ENCODE assay signal across 21 cellular contexts in genomic region chr3:126552688-126553283, GRCh38. TPM values are rescaled to one million over a fixed set of nuclear protein-coding genes. Genes with fewer than 3 reads are reported as not detected.
DNase-seq lines count a peak whose midpoint lies in the region; ATAC-seq, FAIRE-seq and TF ChIP-seq lines count a peak whose summit lies in the region.
"Had no signal": no experiment of that assay in that cellular context is flagged by ENCODE, and none has a peak within 500 bp of the region (broad histone marks: within the 10 kb centered on the region; RNA-seq: fewer than 3 reads in every experiment).

No MANE protein-coding gene starts in this region.

- no peaks in the 10 kb centered on the region for H3K36me3 ChIP-seq in right atrium auricular region
- H3K36me3 ChIP-seq in H1 (ENCODE audit: control insufficient read depth in 2 of 4, insufficient read depth in 4 of 4, low read length in 3 of 4): no peaks in the 10 kb centered on the region; a peak in 1 of 8 replicates
- H3K36me3 ChIP-seq in neuronal stem cell (replicated peaks in 1 of 2; ENCODE audit: control insufficient read depth in 2 of 2, insufficient read depth in 2 of 2, low read length in 2 of 2): no peaks in the 10 kb centered on the region
- H3K36me3 ChIP-seq in uterus: no peaks in the 10 kb centered on the region
- H3K36me3 ChIP-seq in smooth muscle cell (ENCODE audit: low read depth): no peaks in the 10 kb centered on the region
- H3K36me3 ChIP-seq: colonic mucosa, prostate gland had no signal

- no peaks in the 10 kb centered on the region for H3K79me1 ChIP-seq in H1 (ENCODE audit: low read depth, low read length)
- H3K79me1 ChIP-seq in neuronal stem cell (ENCODE audit: low read depth, low read length): peaks cover 5% of the 10 kb centered on the region

- H4K20me1 ChIP-seq in H1 (replicated peaks in 1 of 2; ENCODE audit: control insufficient read depth in 1 of 2, insufficient read depth in 2 of 2, low read length in 2 of 2): peaks cover 0 to 5% of the 10 kb centered on the region in 2 experiments
- no peaks in the 10 kb centered on the region for H4K20me1 ChIP-seq in smooth muscle cell (ENCODE audit: low read depth)

- TF ChIP-seq RAD21 in H1 (IDR thresholded peaks at IDR 0.05 in 1 of 2, conservative IDR thresholded peaks at IDR 0.05 in 1 of 2; ENCODE audit: low read depth in 2 of 2, low read length in 2 of 2): no peak

- H2BK20ac ChIP-seq in H1 (ENCODE audit: low read length): peak overlapping the region; percentile 32; the same call in 1 of the 2 replicates

- H3K9ac ChIP-seq in H1 (replicated peaks in 1 of 4; ENCODE audit: extremely low read depth in 1 of 4, low read depth in 3 of 4, low read length in 3 of 4): no peak overlapping the region
- H3K9ac ChIP-seq in neuronal stem cell (ENCODE audit: low read depth, low read length, poor library complexity): peak overlapping the region; percentile 50
- no peak overlapping the region for H3K9ac ChIP-seq in smooth muscle cell (ENCODE audit: low read depth)

- H4K91ac ChIP-seq in H1 (replicated peaks; ENCODE audit: insufficient read length, low read length) (no peak overlapping the region), neuronal stem cell (ENCODE audit: low read depth, low read length, poor library complexity) (peak overlapping the region; percentile 97)

- H3K79me2 ChIP-seq in H1 (ENCODE audit: control insufficient read depth in 1 of 2, insufficient read depth in 2 of 2, low read length in 2 of 2): no peaks in the 10 kb centered on the region
- no peaks in the 10 kb centered on the region for H3K79me2 ChIP-seq in smooth muscle cell (ENCODE audit: low read depth)

- no peak overlapping the region for H3K4ac ChIP-seq in H1 (replicated peaks; ENCODE audit: insufficient read length, low read depth, low read length)
- no peak overlapping the region for H3K4ac ChIP-seq in neuronal stem cell (ENCODE audit: low read length)

- no peak for TF ChIP-seq EP300 in H1 (IDR thresholded peaks at IDR 0.05; ENCODE audit: borderline replicate concordance in 1 of 2, low read depth in 2 of 2, low read length in 2 of 2)

- no peak overlapping the region for H3K27ac ChIP-seq in right atrium auricular region
- H3K27ac ChIP-seq in H1 (ENCODE audit: low read depth, low read length): no peak overlapping the region
- no peak overlapping the region for H3K27ac ChIP-seq in neuronal stem cell (replicated peaks; ENCODE audit: low read length)
- H3K27ac ChIP-seq in uterus: no peak overlapping the region
- H3K27ac ChIP-seq in smooth muscle cell (ENCODE audit: low read depth): no peak overlapping the region
- H3K27ac ChIP-seq: colonic mucosa, epithelial cell of prostate, prostate gland had no signal

- H3K4me3 ChIP-seq in right atrium auricular region (no peak overlapping the region), H1 (ENCODE audit: extremely low read depth in 1 of 4, insufficient read depth in 2 of 4, low read depth in 3 of 4, low read length in 4 of 4) (no peak overlapping the region), neuronal stem cell (ENCODE audit: low read length in 2 of 2) (no peak overlapping the region), uterus (no peak overlapping the region), smooth muscle cell (no peak overlapping the region)
- H3K4me3 ChIP-seq: colonic mucosa, prostate gland had no signal

- no peak for TF ChIP-seq POLR2A in H1 (IDR thresholded peaks at IDR 0.05; ENCODE audit: control extremely low read depth in 1 of 2, low read depth in 2 of 2, low read length in 2 of 2)
- no peak for TF ChIP-seq POLR2A in uterus (IDR thresholded peaks at IDR 0.05)

- H4K5ac ChIP-seq in H1 (ENCODE audit: insufficient read length, low read depth, low read length): no peak overlapping the region

- no peak overlapping the region for H3K4me2 ChIP-seq in H1 (ENCODE audit: insufficient read depth in 1 of 2, low read depth in 2 of 2, low read length in 2 of 2)
- H3K4me2 ChIP-seq in neuronal stem cell (ENCODE audit: insufficient read depth, low read length, poor library complexity, severe bottlenecking): no peak overlapping the region
- H3K4me2 ChIP-seq in smooth muscle cell: no peak overlapping the region

- no peak overlapping the region for H2BK12ac ChIP-seq in H1 (ENCODE audit: low read depth, low read length)
- H2BK12ac ChIP-seq in neuronal stem cell (ENCODE audit: low read length): peak overlapping the region; percentile 80

- H3K23ac ChIP-seq in H1 (ENCODE audit: insufficient read length) (no peak overlapping the region), neuronal stem cell (ENCODE audit: low read depth, low read length, poor library complexity) (peak overlapping the region; percentile 34)

- H2BK120ac ChIP-seq in H1 (replicated peaks; ENCODE audit: low read depth, low read length): no peak overlapping the region
- no peak overlapping the region for H2BK120ac ChIP-seq in neuronal stem cell (ENCODE audit: low read depth, low read length)

- no peaks in the 10 kb centered on the region for H3F3A ChIP-seq in smooth muscle cell (ENCODE audit: low read depth)

- H2AK5ac ChIP-seq in H1 (ENCODE audit: low read depth, low read length): no peak overlapping the region
- peak overlapping the region; percentile 71 for H2AK5ac ChIP-seq in neuronal stem cell (ENCODE audit: low read depth, low read length)

- H3K18ac ChIP-seq in H1 (ENCODE audit: extremely low read depth, low read length): no peak overlapping the region
- H3K18ac ChIP-seq in neuronal stem cell (ENCODE audit: low read length): peak overlapping the region; percentile 71

- no peak overlapping the region for H3K14ac ChIP-seq in H1 (ENCODE audit: insufficient read length)
- peak overlapping the region; percentile 50 for H3K14ac ChIP-seq in neuronal stem cell (ENCODE audit: low read length)

- DNase-seq in right atrium auricular region (ENCODE audit: low spot score) (peak; percentile 34), cardiac septum (ENCODE audit: low spot score) (no peak), H1 (ENCODE audit: low read depth in 1 of 2, low spot score in 2 of 2) (peak in 1 of 2 experiments; percentile 39), neuronal stem cell (ENCODE audit: low spot score) (no peak), uterus (peak; percentile 6 to 8), SIG-M5 (lab: John Stamatoyannopoulos, UW) (no peak), smooth muscle cell (lab: John Stamatoyannopoulos, UW; ENCODE audit: unreplicated experiment) (no peak)
- DNase-seq: activated CD4-positive, CD25-positive, alpha-beta regulatory T cell; activated naive CD4-positive, alpha-beta T cell treated with anti-CD3 and anti-CD28 coated beads for 36 hours; left ventricle myocardium superior; naive B cell; NCI-H1436 treated with DMSO at 0.1 percent for 48 hours; NCI-H345; stimulated activated CD4-positive, alpha-beta T cell treated with anti-CD3 and anti-CD28 coated beads, Interleukin-15, amount 100 ng/mL, for 24 hours had no signal

- CTCF ChIA-PET in H1 (lab: Charles Lee; ENCODE audit: partially characterized antibody): interaction anchor here (0.6 to 2.9 kb wide), 7 partner anchors 10 to 991 kb away, joined by 3 to 12 read pairs (median 3); partner anchors contain the start of gene CHST13

- ATAC-seq in GM21423 (IDR thresholded peaks at IDR 0.05; ENCODE audit: unreplicated experiment): no peak
- ATAC-seq: left ventricle myocardium superior, Right ventricle myocardium inferior, T-helper 17 cell had no signal

- H3K27me3 ChIP-seq in right atrium auricular region (no peaks in the 10 kb centered on the region), H1 (replicated peaks in 1 of 4; ENCODE audit: control insufficient read depth in 3 of 4, extremely low read depth in 1 of 4, insufficient read depth in 3 of 4, low read length in 3 of 4) (no peaks in the 10 kb centered on the region), neuronal stem cell (ENCODE audit: control insufficient read depth in 3 of 3, insufficient read depth in 3 of 3, low read depth in 1 of 3, low read length in 3 of 3) (peaks cover 0 to 10% (median 0%) of the 10 kb centered on the region in 3 experiments), uterus (no peaks in the 10 kb centered on the region), smooth muscle cell (ENCODE audit: low read depth) (no peaks in the 10 kb centered on the region)
- H3K27me3 ChIP-seq: colonic mucosa had no signal

- H3K23me2 ChIP-seq in H1 (ENCODE audit: low read depth, low read length): peaks cover 7% of the 10 kb centered on the region; the same call in 1 of the 2 replicates

- intact Hi-C loops in cardiac septum (cut with DNase I): no loop called here
- intact Hi-C loops in uterus (cut with DNase I; ENCODE audit: low total_unique reads): no loop called here

- WGBS in H1 (ENCODE audit: extremely low coverage in 1 of 2, insufficient coverage in 1 of 2, insufficient read length in 1 of 2, insufficient replicate concordance in 2 of 2, low coverage in 1 of 2, low lambda C conversion rate in 2 of 2, missing lambda C conversion rate in 1 of 2), 2 experiments: 95% methylated on average over 11 of the region's 14 CpGs; no CpG with 5 or more reads in 1 of the 2 experiments
- no CpG with 5 or more reads among the region's 14 CpGs for WGBS in neuronal stem cell (ENCODE audit: extremely low coverage in 2 of 2, insufficient read length in 2 of 2, insufficient replicate concordance in 1 of 2), 2 donors
- 89% methylated on average over 14 of the region's 14 CpGs for WGBS in smooth muscle cell (ENCODE audit: low lambda C conversion rate)

- H2BK5ac ChIP-seq in H1 (ENCODE audit: low read depth, low read length) (no peak overlapping the region), neuronal stem cell (ENCODE audit: low read length) (peak overlapping the region; percentile 19)

- H3K4me1 ChIP-seq in right atrium auricular region (no peaks in the 10 kb centered on the region), H1 (replicated peaks in 1 of 4; ENCODE audit: control insufficient read depth in 3 of 4, insufficient read depth in 4 of 4, low read length in 3 of 4) (peaks cover 0 to 20% (median 10%) of the 10 kb centered on the region in 4 experiments; a peak in 6 of 7 replicates), neuronal stem cell (ENCODE audit: control insufficient read depth in 2 of 2, insufficient read depth in 1 of 2, low read depth in 1 of 2, low read length in 2 of 2) (peaks cover 12 to 21% of the 10 kb centered on the region in 2 donors), uterus (no peaks in the 10 kb centered on the region), smooth muscle cell (ENCODE audit: low read depth) (no peaks in the 10 kb centered on the region)
- H3K4me1 ChIP-seq: colonic mucosa, prostate gland had no signal

- H3K9me3 ChIP-seq in right atrium auricular region: no peaks in the 10 kb centered on the region
- no peaks in the 10 kb centered on the region for H3K9me3 ChIP-seq in H1 (ENCODE audit: insufficient read depth in 2 of 2, low read depth in 1 of 2, low read length in 1 of 2)
- no peaks in the 10 kb centered on the region for H3K9me3 ChIP-seq in neuronal stem cell (replicated peaks in 1 of 2; ENCODE audit: control insufficient read depth in 2 of 2, insufficient read depth in 1 of 2, low read depth in 1 of 2, low read length in 2 of 2)
- no peaks in the 10 kb centered on the region for H3K9me3 ChIP-seq in uterus
- no peaks in the 10 kb centered on the region for H3K9me3 ChIP-seq in smooth muscle cell (replicated peaks; ENCODE audit: low read depth)
- H3K9me3 ChIP-seq: colonic mucosa, prostate gland had no signal

- POLR2A ChIA-PET in H1 (lab: Charles Lee; ENCODE audit: partially characterized antibody): interaction anchor here (1.9 kb wide), 1 partner anchor 9 kb away, joined by 5 read pairs; no protein-coding TSS in a partner anchor

- no peak overlapping the region for H3K56ac ChIP-seq in H1 (replicated peaks; ENCODE audit: insufficient read length, low read depth, low read length)

- H2AFZ ChIP-seq in H1 (ENCODE audit: low read length) (no peak overlapping the region), neuronal stem cell (ENCODE audit: low read length) (no peak overlapping the region), smooth muscle cell (ENCODE audit: low read depth) (no peak overlapping the region)

- H2BK15ac ChIP-seq in H1 (ENCODE audit: low read length): no peak overlapping the region
- no peak overlapping the region for H2BK15ac ChIP-seq in neuronal stem cell (ENCODE audit: low read length)

- no peak for FAIRE-seq in H1 (lab: Jason Lieb, UNC)
- FAIRE-seq: frontal cortex had no signal

- TF ChIP-seq CTCF in right atrium auricular region (IDR thresholded peaks at IDR 0.05) (no peak), H1 (IDR thresholded peaks at IDR 0.05; ENCODE audit: control extremely low read depth in 1 of 3, insufficient read depth in 1 of 3, low read depth in 1 of 3, low read length in 3 of 3) (no peak), uterus (IDR thresholded peaks at IDR 0.05) (no peak), smooth muscle cell (IDR thresholded peaks at IDR 0.05; ENCODE audit: borderline replicate concordance, insufficient read depth, poor library complexity, severe bottlenecking) (no peak)

- H4K8ac ChIP-seq in H1 (ENCODE audit: extremely low read depth, insufficient read depth, low read length): no peak overlapping the region; the same call in 1 of the 2 replicates
- H4K8ac ChIP-seq in neuronal stem cell (ENCODE audit: low read depth, low read length): no peak overlapping the region

RNA-seq across cellular contexts. Expression of gene C3orf22, which starts 5.9 kb away (rescaled TPM):
- total RNA-seq in right atrium auricular region (not detected), cardiac septum (not detected), uterus (not detected), smooth muscle cell (not detected in 2 replicates)
- not detected in 2 replicates for total RNA-seq in H1 (2021; fragmentation: NEBNext Ultra II Directional; extraction: Animal tissue kit (Norgen Biotek cat#: 25700))
- polyA plus RNA-seq in H1 (2011; rRNA removed) (not detected in 2 replicates), smooth muscle cell (not detected in 2 replicates)
- polyA plus RNA-seq in H1 (2011; cell fraction: cytosol; rRNA removed): not detected
- polyA plus RNA-seq in H1 (2011; cell fraction: nucleus; rRNA removed): not detected
- not detected in 4 replicates for polyA plus RNA-seq in H1 (2012, experiment 1 of 2)
- not detected for polyA plus RNA-seq in H1 (2012, experiment 2 of 2)
- not detected for polyA plus RNA-seq in H1 (2013, experiment 1 of 2)
- not detected for polyA plus RNA-seq in H1 (2013, experiment 2 of 2)
- polyA minus RNA-seq in H1 (2011; rRNA and poly(A)+ RNA removed): not detected in 2 replicates
- polyA minus RNA-seq in H1 (2011; cell fraction: cytosol; rRNA and poly(A)+ RNA removed): not detected
- not detected for polyA minus RNA-seq in H1 (2011; cell fraction: nucleus; rRNA and poly(A)+ RNA removed)
- polyA plus RNA-seq in neuronal stem cell (2013, experiment 1 of 2): 0.03 TPM
- not detected for polyA plus RNA-seq in neuronal stem cell (2013, experiment 2 of 2)
- total RNA-seq: activated naive CD4-positive, alpha-beta T cell treated with anti-CD3 and anti-CD28 coated beads for 36 hours; colonic mucosa; frontal cortex; left ventricle myocardium superior; Right ventricle myocardium inferior; T-helper 17 cell had no signal

RNA-seq across cellular contexts. Expression of gene CHST13, which starts 28.8 kb away (rescaled TPM):
- total RNA-seq in right atrium auricular region: under 1 TPM in 1 of 2 donors, not detected in 1; 0.90 TPM
- 0.16 TPM for total RNA-seq in cardiac septum
- total RNA-seq in H1 (2021; fragmentation: NEBNext Ultra II Directional; extraction: Animal tissue kit (Norgen Biotek cat#: 25700)): 5.4 and 5.9 TPM in 2 replicates
- polyA plus RNA-seq in H1 (2011; rRNA removed): 11.7 and 15.6 TPM in 2 replicates
- polyA plus RNA-seq in H1 (2011; cell fraction: cytosol; rRNA removed): 7.5 TPM
- 7.6 TPM for polyA plus RNA-seq in H1 (2011; cell fraction: nucleus; rRNA removed)
- polyA plus RNA-seq in H1 (2012, experiment 1 of 2): 2.1 to 6.2 TPM (median 5.1 TPM) in 4 replicates
- polyA plus RNA-seq in H1 (2012, experiment 2 of 2): 5.3 TPM
- polyA plus RNA-seq in H1 (2013, experiment 1 of 2): 9.0 TPM
- polyA plus RNA-seq in H1 (2013, experiment 2 of 2): 9.3 TPM
- 0.22 and 0.57 TPM in 2 replicates for polyA minus RNA-seq in H1 (2011; rRNA and poly(A)+ RNA removed)
- 4.1 TPM for polyA minus RNA-seq in H1 (2011; cell fraction: cytosol; rRNA and poly(A)+ RNA removed)
- 2.8 TPM for polyA minus RNA-seq in H1 (2011; cell fraction: nucleus; rRNA and poly(A)+ RNA removed)
- 1.4 TPM for polyA plus RNA-seq in neuronal stem cell (2013, experiment 1 of 2)
- polyA plus RNA-seq in neuronal stem cell (2013, experiment 2 of 2): 1.6 TPM
- under 1 TPM in 2 of 4 donors, not detected in 2; 0.24 to 0.62 TPM for total RNA-seq in uterus
- total RNA-seq in smooth muscle cell: not detected in 2 replicates
- polyA plus RNA-seq in smooth muscle cell: not detected in 2 replicates
- total RNA-seq: activated naive CD4-positive, alpha-beta T cell treated with anti-CD3 and anti-CD28 coated beads for 36 hours had no signal

RNA-seq across cellular contexts. Expression of gene UROC1, which starts 35.2 kb away (rescaled TPM):
- not detected for total RNA-seq in right atrium auricular region
- not detected for total RNA-seq in cardiac septum
- not detected in 2 replicates for total RNA-seq in H1 (2021; fragmentation: NEBNext Ultra II Directional; extraction: Animal tissue kit (Norgen Biotek cat#: 25700))
- 0.03 and 0.09 TPM in 2 replicates for polyA plus RNA-seq in H1 (2011; rRNA removed)
- 0.05 TPM for polyA plus RNA-seq in H1 (2011; cell fraction: cytosol; rRNA removed)
- polyA plus RNA-seq in H1 (2011; cell fraction: nucleus; rRNA removed): 0.10 TPM
- 0.05 TPM in 2 of 4 replicates, not detected in the others for polyA plus RNA-seq in H1 (2012, experiment 1 of 2)
- polyA plus RNA-seq in H1 (2012, experiment 2 of 2): not detected
- polyA plus RNA-seq in H1 (2013, experiment 1 of 2): not detected
- polyA plus RNA-seq in H1 (2013, experiment 2 of 2): 0.04 TPM
- polyA minus RNA-seq in H1 (2011; rRNA and poly(A)+ RNA removed): 0.05 TPM in 1 of 2 replicates, not detected in the other
- not detected for polyA minus RNA-seq in H1 (2011; cell fraction: cytosol; rRNA and poly(A)+ RNA removed)
- polyA minus RNA-seq in H1 (2011; cell fraction: nucleus; rRNA and poly(A)+ RNA removed): not detected
- not detected for polyA plus RNA-seq in neuronal stem cell (2013, experiment 1 of 2)
- 0.03 TPM for polyA plus RNA-seq in neuronal stem cell (2013, experiment 2 of 2)
- total RNA-seq in uterus: under 1 TPM in 1 of 4 donors, not detected in 3; 0.07 TPM
- not detected in 2 replicates for total RNA-seq in smooth muscle cell
- not detected in 2 replicates for polyA plus RNA-seq in smooth muscle cell
- total RNA-seq: activated naive CD4-positive, alpha-beta T cell treated with anti-CD3 and anti-CD28 coated beads for 36 hours; colonic mucosa; frontal cortex; left ventricle myocardium superior; Right ventricle myocardium inferior; T-helper 17 cell had no signal

Comparison
In these comparisons a context has a peak if more than half of its experiments do, and no peak if none do; other contexts are left out.
1. DNase-seq: peak in right atrium auricular region (single experiment) and uterus (2 of 2); none in cardiac septum (single experiment), neuronal stem cell (single experiment), SIG-M5 (single experiment) and smooth muscle cell (single experiment).